ENCODE assay signal across 18 cellular contexts in the genomic region with DNA sequence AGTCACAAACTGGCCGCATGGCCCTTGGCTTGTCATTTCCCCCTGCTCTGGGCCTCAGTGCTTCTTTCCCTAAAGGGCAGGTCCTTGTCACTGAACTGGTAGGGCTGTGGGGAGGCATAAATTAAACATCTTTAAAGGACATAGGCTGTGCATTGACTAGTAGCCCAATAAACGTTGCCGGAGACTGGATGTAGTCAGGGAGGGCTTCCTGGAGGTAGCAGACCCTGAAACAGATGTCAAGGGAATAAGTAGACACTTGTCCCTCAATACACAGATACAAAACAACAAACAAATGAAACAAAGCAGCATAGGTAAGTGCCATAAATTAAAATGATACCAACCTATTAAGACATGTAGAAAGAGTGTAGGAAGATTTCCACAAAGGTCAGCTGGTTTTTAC.
"Had no signal": no experiment of that assay in that cellular context is flagged by ENCODE, and none has a peak within 500 bp of the region (broad histone marks: within the 10 kb centered on the region; RNA-seq: fewer than 3 reads in every experiment).

No MANE protein-coding gene starts in this region.

- FAIRE-seq: HepG2, RCC 7860 had no signal

- DNase-seq: IMR-90, NCI-H1048, NCI-H1105, NCI-H1417 treated with DMSO at 0.1 percent for 48 hours, NCI-H146, NCI-H1930, NCI-H2107, NCI-H2227 treated with DMSO at 0.1 percent for 48 hours, NCI-H510A, NCI-H524 treated with DMSO at 0.1 percent for 48 hours, RPMI8226, SHP77, SK-N-SH, SW 1271, T-cell had no signal

- ATAC-seq: HepG2, T-cell had no signal

- H3K9me3 ChIP-seq: SK-N-SH had no signal

- H3K9me3 Mint-ChIP-seq: T-cell; T-helper 1 cell treated with Interleukin-12 subunit alpha and Interleukin-12 subunit beta and Interleukin-4 antibody, amounts not matched to agents 30 μg/mL and 1 μg/mL, for 36 hours had no signal

- H3K36me3 Mint-ChIP-seq: T-cell had no signal

- H3K4me2 ChIP-seq: SK-N-SH had no signal

- H3K4me3 Mint-ChIP-seq: T-cell; T-helper 1 cell treated with Interleukin-12 subunit alpha and Interleukin-12 subunit beta and Interleukin-4 antibody, amounts not matched to agents 30 μg/mL and 1 μg/mL, for 36 hours had no signal

- H3K27ac Mint-ChIP-seq: T-cell; T-helper 1 cell treated with Interleukin-12 subunit alpha and Interleukin-12 subunit beta and Interleukin-4 antibody, amounts not matched to agents 30 μg/mL and 1 μg/mL, for 36 hours had no signal

- H3K9ac ChIP-seq: SK-N-SH had no signal

- H3K4me1 Mint-ChIP-seq: T-cell had no signal
